In the genomic region with DNA sequence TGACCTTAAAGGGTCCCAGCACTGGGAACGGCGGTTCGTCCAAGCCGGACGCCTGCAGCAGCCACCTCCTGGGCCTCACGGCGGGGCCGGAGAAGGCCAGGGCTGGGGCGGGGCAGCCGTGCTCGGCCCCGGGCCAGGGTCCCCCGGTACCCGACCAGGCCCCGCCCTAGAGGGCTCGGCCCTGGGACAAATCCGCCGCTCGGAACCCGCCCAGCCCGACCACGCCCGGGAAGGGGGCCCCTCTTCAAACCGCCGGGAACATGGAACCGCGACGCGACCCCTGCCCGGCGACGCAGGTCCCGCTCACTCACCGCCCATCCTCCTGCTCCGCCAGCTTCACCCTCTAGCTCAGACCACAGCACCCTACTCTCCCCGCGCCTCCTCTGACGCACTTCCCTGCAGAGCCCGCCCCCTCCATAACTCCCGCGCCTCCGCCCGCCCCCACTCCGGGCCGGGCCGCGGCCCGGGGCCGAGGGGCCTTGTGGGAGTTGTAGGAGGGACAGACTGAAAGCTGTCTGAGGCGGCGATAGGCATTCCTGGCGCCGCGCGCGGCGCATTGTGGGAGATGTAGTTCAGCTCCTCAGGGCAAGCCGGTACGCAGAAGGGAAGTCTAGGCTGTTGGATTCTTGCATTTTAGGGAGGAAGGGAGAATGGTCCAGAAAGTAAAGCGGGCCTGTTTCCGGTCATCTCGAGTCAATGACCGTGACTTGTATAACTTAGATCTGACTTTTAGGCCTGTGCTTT, we compare ENCODE assay signal across 8 cellular contexts. TPM values are rescaled to one million over a fixed set of nuclear protein-coding genes. Genes with fewer than 3 reads are reported as not detected.
A peak's percentile ranks its signal among the peaks of the same experiment; 100 is the strongest.
DNase-seq lines count a peak whose midpoint lies in the region; ATAC-seq, FAIRE-seq and TF ChIP-seq lines count a peak whose summit lies in the region.

Gene CLDND1, minus strand, starts transcription at position 365 of the 744 bp plus-strand sequence. CDS start 1,478 bp downstream, outside the sequence.

- H3K27me3 Mint-ChIP-seq in Calu3 (ENCODE audit: unreplicated experiment) = no peaks in the 10 kb centered on the region

- H3K4me1 Mint-ChIP-seq in Calu3 (ENCODE audit: low read depth, unreplicated experiment) = peaks cover 29% of the 10 kb centered on the region

- H3F3A ChIP-seq in OCI-LY1 (ENCODE audit: insufficient read depth, low read length) = no peaks in the 10 kb centered on the region

- H3K27ac Mint-ChIP-seq in Calu3 (ENCODE audit: unreplicated experiment) = peak within 1 kb of the TSS; percentile 82

- H3K27ac ChIP-seq in HUES64 (ENCODE audit: low read depth, low read length) (peak within 1 kb of the TSS; percentile 84), OCI-LY1 (ENCODE audit: low read depth, low read length, poor library complexity, severe bottlenecking) (peak within 1 kb of the TSS; percentile 18), mesodermal cell (ENCODE audit: low read depth, low read length, severe bottlenecking) (peak within 1 kb of the TSS; percentile 76)

- intact Hi-C loops in Calu3 (cut with micrococcal nuclease; ENCODE audit: unreplicated experiment) = no loop called here

- H3K9me3 ChIP-seq in HUES64 (ENCODE audit: insufficient read depth, low read depth, low read length) (no peaks in the 10 kb centered on the region), OCI-LY1 (ENCODE audit: low read length) (no peaks in the 10 kb centered on the region), mesodermal cell (ENCODE audit: control insufficient read depth, low read length) (no peaks in the 10 kb centered on the region)

- peak within 1 kb of the TSS; percentile 25 for H2AFZ ChIP-seq in OCI-LY1 (ENCODE audit: low read length)

- WGBS in HUES64 = under 1% methylated on average over 60 of the region's 63 CpGs
- WGBS in mesodermal cell (ENCODE audit: insufficient coverage in 2 of 2), 2 experiments = 0 to 1% methylated on average over 37 to 38 of the region's 63 CpGs

- H3K27me3 ChIP-seq in HUES64 (ENCODE audit: insufficient read depth, low read length) = no peaks in the 10 kb centered on the region
- H3K27me3 ChIP-seq in OCI-LY1 (ENCODE audit: insufficient read depth, low read length) = no peaks in the 10 kb centered on the region

- H3K36me3 ChIP-seq in HUES64 (ENCODE audit: insufficient read depth, low read length) (peaks cover 35% of the 10 kb centered on the region), OCI-LY1 (ENCODE audit: insufficient read depth, low read length) (peaks cover 34% of the 10 kb centered on the region), mesodermal cell (ENCODE audit: control insufficient read depth, insufficient read depth, low read length) (peaks cover 33% of the 10 kb centered on the region)

- H3K4me2 ChIP-seq in OCI-LY1 (ENCODE audit: low read length) = peak within 1 kb of the TSS; percentile 73

- H3K79me2 ChIP-seq in OCI-LY1 (ENCODE audit: insufficient read depth, low read length) = peaks cover 20% of the 10 kb centered on the region

- peaks cover 19% of the 10 kb centered on the region for H3K36me3 Mint-ChIP-seq in Calu3 (ENCODE audit: insufficient read depth, unreplicated experiment)

- H3K9ac ChIP-seq in HUES64 (ENCODE audit: low read depth, low read length) (peak within 1 kb of the TSS; percentile 87), OCI-LY1 (ENCODE audit: low read length) (peak within 1 kb of the TSS; percentile 84)

- CTCF ChIA-PET in Calu3 (lab: Charles Lee) = interaction anchor here (0.9 to 1.6 kb wide), 2 partner anchors 14 to 40 kb away, joined by 4 to 6 read pairs; no protein-coding TSS in a partner anchor

- peak within 1 kb of the TSS; percentile 89 for H3K4me3 Mint-ChIP-seq in Calu3 (ENCODE audit: low read depth, unreplicated experiment)

- no peaks in the 10 kb centered on the region for H4K20me1 ChIP-seq in OCI-LY1 (ENCODE audit: insufficient read depth, low read length)

- H3K9me2 ChIP-seq in OCI-LY1 (ENCODE audit: low read depth, low read length) = no peaks in the 10 kb centered on the region

- H3K4me3 ChIP-seq in HUES64 (ENCODE audit: low read length) (peak within 1 kb of the TSS; percentile 100), OCI-LY1 (ENCODE audit: low read depth, low read length, poor library complexity, severe bottlenecking) (peak within 1 kb of the TSS; percentile 87), mesodermal cell (ENCODE audit: extremely low read depth, insufficient read depth, low read length, poor library complexity, severe bottlenecking) (peak within 1 kb of the TSS; percentile 86)

- DNase-seq in Calu3 = peak; percentile 95
- peak; percentile 95 for DNase-seq in activated CD8-positive, alpha-beta memory T cell treated with anti-CD3 and anti-CD28 coated beads, Interleukin-2, amount 50 U/mL, for 4 hours
- DNase-seq in stimulated activated CD8-positive, alpha-beta memory T cell treated with anti-CD3 and anti-CD28 coated beads, Interleukin-15, amount 100 ng/mL, for 4 hours (ENCODE audit: low read depth in 2 of 2) = peak; percentile 90 to 91

- H3K4me1 ChIP-seq in HUES64 (ENCODE audit: insufficient read depth, low read length) (peaks cover 10% of the 10 kb centered on the region), OCI-LY1 (ENCODE audit: insufficient read depth, low read length, severe bottlenecking) (peaks cover 22% of the 10 kb centered on the region), mesodermal cell (ENCODE audit: control insufficient read depth, insufficient read depth, low read length, poor library complexity, severe bottlenecking) (peaks cover 5% of the 10 kb centered on the region)

- no peaks in the 10 kb centered on the region for H3K9me3 Mint-ChIP-seq in Calu3 (ENCODE audit: low read depth, unreplicated experiment)

- TF ChIP-seq CTCF in Calu3 (IDR thresholded peaks at IDR 0.05; ENCODE audit: unreplicated experiment) = no peak
- no peak for TF ChIP-seq CTCF in OCI-LY1 (IDR thresholded peaks at IDR 0.05; ENCODE audit: low read length)

- peak; percentile 90 for FAIRE-seq in endometrium (lab: Jason Lieb, UNC)

- BruUV-seq in Calu3 (replicated peaks; lab: Mats Ljungman, UMichigan) = no TSS peak

- ATAC-seq in GM21447 (IDR thresholded peaks at IDR 0.05; ENCODE audit: unreplicated experiment) = peak; percentile 87

RNA-seq across cellular contexts. Expression of gene CLDND1, which starts in this region (rescaled TPM):
- total RNA-seq in Calu3 (2022) = 54.3 and 74.5 TPM in 2 replicates
- 61.6 TPM for polyA plus RNA-seq in HUES64 (2013, experiment 1 of 2)
- polyA plus RNA-seq in HUES64 (2013, experiment 2 of 2) = 63.2 TPM
- polyA plus RNA-seq in mesodermal cell (2013, experiment 1 of 2) = 160 TPM
- polyA plus RNA-seq in mesodermal cell (2013, experiment 2 of 2) = 156 TPM

Comparison
In these comparisons a context has a peak if more than half of its experiments do, and no peak if none do; other contexts are left out.
1. Peak in every context shown above with its lines: DNase-seq, ATAC-seq, H3K4me3 ChIP-seq and H3K27ac ChIP-seq.
2. H3K27ac ChIP-seq: peak in every context shown above with its lines; median percentile 84 in HUES64; 76 in mesodermal cell; 18 in OCI-LY1.